In the genomic region with DNA sequence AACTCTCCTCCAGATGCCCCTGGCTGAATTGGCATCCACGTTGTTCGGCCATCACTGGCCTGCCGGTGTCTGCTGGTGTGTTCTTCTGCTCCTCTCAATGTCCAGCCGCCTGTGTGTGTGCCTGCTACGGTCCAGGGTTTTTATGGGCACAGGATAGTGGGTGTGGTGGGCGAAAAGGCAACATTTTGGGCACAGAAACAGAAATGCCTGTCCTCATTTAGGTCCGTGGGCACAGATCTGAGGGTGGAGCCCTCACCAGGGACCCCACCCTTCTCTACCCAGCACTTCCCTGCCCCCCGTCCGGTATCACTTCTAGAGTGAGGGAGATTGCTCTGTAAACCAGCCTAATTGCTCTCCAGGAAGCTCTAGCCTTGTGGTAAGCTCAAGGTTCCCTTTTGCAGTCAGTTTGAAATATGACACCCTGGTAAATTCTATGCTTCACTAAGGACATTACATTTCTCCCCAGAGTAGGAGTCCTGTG, we compare ENCODE assay signal across 7 cellular contexts.
DNase-seq lines count a peak whose midpoint lies in the region; ATAC-seq and TF ChIP-seq lines count a peak whose summit lies in the region.

No MANE protein-coding gene starts in this region.

- TF ChIP-seq CTCF in spleen (IDR thresholded peaks at IDR 0.05 in 8 of 11, conservative IDR thresholded peaks at IDR 0.05 in 3 of 11): peak in 1 of 11 experiments; percentile 5

- H3K36me3 Mint-ChIP-seq in dendritic cell treated with granulocyte-macrophage colony-stimulating factor and Interleukin-4, amounts not matched to agents 40 ng/mL and 50 ng/mL, for 4 days (ENCODE audit: low read depth): peaks cover 14% of the 10 kb centered on the region

- H3K27me3 Mint-ChIP-seq in dendritic cell treated with granulocyte-macrophage colony-stimulating factor and Interleukin-4, amounts not matched to agents 40 ng/mL and 50 ng/mL, for 4 days: no peaks in the 10 kb centered on the region

- H3K4me1 Mint-ChIP-seq in dendritic cell treated with granulocyte-macrophage colony-stimulating factor and Interleukin-4, amounts not matched to agents 40 ng/mL and 50 ng/mL, for 4 days (ENCODE audit: low read depth): peaks cover 51% of the 10 kb centered on the region

- H3K9me3 Mint-ChIP-seq in dendritic cell treated with granulocyte-macrophage colony-stimulating factor and Interleukin-4, amounts not matched to agents 40 ng/mL and 50 ng/mL, for 4 days: peaks cover 30% of the 10 kb centered on the region

- peak overlapping the region; percentile 68 to 97 (median 88) for H3K27ac ChIP-seq in spleen

- WGBS in spleen, 5 donors: 38 to 54% (median 47%) methylated on average over 9 of the region's 9 CpGs

- no peaks in the 10 kb centered on the region for H3K36me3 ChIP-seq in spleen

- H3K4me3 Mint-ChIP-seq in dendritic cell treated with granulocyte-macrophage colony-stimulating factor and Interleukin-4, amounts not matched to agents 40 ng/mL and 50 ng/mL, for 4 days: no peak overlapping the region

- peaks cover 0 to 15% (median 8%) of the 10 kb centered on the region in 8 donors for H3K9me3 ChIP-seq in spleen

- peak overlapping the region; percentile 72 for H3K27ac Mint-ChIP-seq in dendritic cell treated with granulocyte-macrophage colony-stimulating factor and Interleukin-4, amounts not matched to agents 40 ng/mL and 50 ng/mL, for 4 days

- ATAC-seq in GM18868 (IDR thresholded peaks at IDR 0.05; ENCODE audit: unreplicated experiment) (peak; percentile 76), HG02623 (IDR thresholded peaks at IDR 0.05; ENCODE audit: unreplicated experiment) (peak; percentile 63)

- DNase-seq in NCI-H1694 (lab: John Stamatoyannopoulos, UW) (peak; percentile 41), spleen (peak; percentile 86), T-helper 9 cell (no peak)
- DNase-seq in activated naive CD4-positive, alpha-beta T cell treated with Interleukin-2 at 50 U/mL for 16 hours: no peak

- H3K27me3 ChIP-seq in spleen (replicated peaks in 1 of 7): no peaks in the 10 kb centered on the region

- TF ChIP-seq POLR2A in spleen (IDR thresholded peaks at IDR 0.05): no peak

- peak overlapping the region in 2 of 8 donors; percentile 0 to 47 for H3K4me3 ChIP-seq in spleen

- H3K4me1 ChIP-seq in spleen: peaks cover 0 to 44% (median 20%) of the 10 kb centered on the region in 6 donors

- intact Hi-C loops in dendritic cell treated with granulocyte-macrophage colony-stimulating factor and Interleukin-4, amounts not matched to agents 40 ng/mL and 50 ng/mL, for 4 days (cut with micrococcal nuclease): no loop called here
- intact Hi-C loops in spleen (cut with DNase I; ENCODE audit: low total_unique reads): no loop called here

Comparison
In these comparisons a context has a peak if more than half of its experiments do, and no peak if none do; other contexts are left out.
1. DNase-seq: peak in NCI-H1694 (single experiment) and spleen (single experiment); none in T-helper 9 cell (single experiment) and activated naive CD4-positive, alpha-beta T cell treated with Interleukin-2 at 50 U/mL for 16 hours (single experiment).